In genomic region chr17:78132767-78133178, GRCh38 we compare ENCODE assay signal across 15 cellular contexts. TPM values are rescaled to one million over a fixed set of nuclear protein-coding genes. Genes with fewer than 3 reads are reported as not detected.
DNase-seq lines count a peak whose midpoint lies in the region; ATAC-seq, FAIRE-seq and TF ChIP-seq lines count a peak whose summit lies in the region.
"Had no signal": no experiment of that assay in that cellular context is flagged by ENCODE, and none has a peak within 500 bp of the region (broad histone marks: within the 10 kb centered on the region; RNA-seq: fewer than 3 reads in every experiment).

No MANE protein-coding gene starts in this region.

- H3K18ac ChIP-seq in H1 (ENCODE audit: extremely low read depth, low read length), result no peak overlapping the region

- no peak overlapping the region for H2BK120ac ChIP-seq in H1 (replicated peaks; ENCODE audit: low read depth, low read length)

- H3K9me3 ChIP-seq in H1 (ENCODE audit: insufficient read depth in 2 of 2, low read depth in 1 of 2, low read length in 1 of 2) (no peaks in the 10 kb centered on the region), colonic mucosa (no peaks in the 10 kb centered on the region)
- H3K9me3 ChIP-seq: pancreas, tibial artery had no signal

- no peak for TF ChIP-seq RAD21 in H1 (IDR thresholded peaks at IDR 0.05 in 1 of 2, conservative IDR thresholded peaks at IDR 0.05 in 1 of 2; ENCODE audit: low read depth in 2 of 2, low read length in 2 of 2)

- H2AFZ ChIP-seq in H1 (ENCODE audit: low read length), result no peak overlapping the region

- no peak for DNase-seq in activated CD4-positive, alpha-beta T cell treated with anti-CD3 and anti-CD28 coated beads for 36 hours
- DNase-seq in activated CD4-positive, alpha-beta T cell treated with anti-CD3 and anti-CD28 coated beads for 48 hours, result no peak
- DNase-seq in T-cell (peak in 1 of 34 experiments; percentile 27), H1 (ENCODE audit: low read depth in 1 of 2, low spot score in 2 of 2) (no peak), hepatic stellate cell (ENCODE audit: low spot score) (no peak), colonic mucosa (no peak), NCI-H345 (lab: John Stamatoyannopoulos, UW) (no peak)
- DNase-seq in stimulated activated naive CD8-positive, alpha-beta T cell treated with anti-CD3 and anti-CD28 coated beads, Interleukin-15, amount 100 ng/mL, for 72 hours, result no peak
- DNase-seq: EL, NCI-H226, Right ventricle myocardium superior had no signal

- H3K27ac ChIP-seq in H1 (ENCODE audit: low read depth, low read length) (no peak overlapping the region), colonic mucosa (no peak overlapping the region)
- H3K27ac ChIP-seq: pancreas, tibial artery had no signal

- H2BK12ac ChIP-seq in H1 (ENCODE audit: low read depth, low read length), result peak overlapping the region; percentile 98; the same call in 1 of the 2 replicates

- H3K79me2 ChIP-seq in H1 (ENCODE audit: control insufficient read depth in 1 of 2, insufficient read depth in 2 of 2, low read length in 2 of 2), result no peaks in the 10 kb centered on the region

- H3K27me3 Mint-ChIP-seq in activated CD4-positive, alpha-beta T cell treated with anti-CD3 and anti-CD28 coated beads for 36 hours, result no peaks in the 10 kb centered on the region
- H3K27me3 Mint-ChIP-seq in T-cell, result no peaks in the 10 kb centered on the region
- no peaks in the 10 kb centered on the region for H3K27me3 Mint-ChIP-seq in stimulated activated naive CD8-positive, alpha-beta T cell treated with anti-CD3 and anti-CD28 coated beads, Interleukin-15, amount 100 ng/mL, for 72 hours

- intact Hi-C loops in activated CD4-positive, alpha-beta T cell treated with anti-CD3 and anti-CD28 coated beads for 36 hours (cut with DNase I, micrococcal nuclease), result loop anchor here (1.0 to 5.0 kb wide), 5 partner anchors 8 to 648 kb away; partner anchors contain the start of gene SYNGR2 (in 1 of the 2)
- intact Hi-C loops in colonic mucosa (cut with DNase I), result no loop called here

- peak overlapping the region; percentile 11 for H4K8ac ChIP-seq in H1 (ENCODE audit: extremely low read depth, insufficient read depth, low read length)

- H3K9me3 Mint-ChIP-seq in activated CD4-positive, alpha-beta T cell treated with anti-CD3 and anti-CD28 coated beads for 36 hours (ENCODE audit: low read depth), result no peaks in the 10 kb centered on the region
- H3K9me3 Mint-ChIP-seq in T-cell, result no peaks in the 10 kb centered on the region
- H3K9me3 Mint-ChIP-seq in stimulated activated naive CD8-positive, alpha-beta T cell treated with anti-CD3 and anti-CD28 coated beads, Interleukin-15, amount 100 ng/mL, for 72 hours, result no peaks in the 10 kb centered on the region

- 86% methylated on average over 9 of the region's 9 CpGs; no CpG with 5 or more reads in 1 of the 2 experiments for WGBS in H1 (ENCODE audit: extremely low coverage in 1 of 2, insufficient coverage in 1 of 2, insufficient read length in 1 of 2, insufficient replicate concordance in 2 of 2, low coverage in 1 of 2, low lambda C conversion rate in 2 of 2, missing lambda C conversion rate in 1 of 2), 2 experiments

- no peak overlapping the region for H3K4me2 ChIP-seq in H1 (ENCODE audit: insufficient read depth in 1 of 2, low read depth in 2 of 2, low read length in 2 of 2)

- no peak overlapping the region for H3K14ac ChIP-seq in H1 (ENCODE audit: insufficient read length)

- peak overlapping the region; percentile 67 for H3K27ac Mint-ChIP-seq in activated CD4-positive, alpha-beta T cell treated with anti-CD3 and anti-CD28 coated beads for 36 hours
- peak overlapping the region; percentile 90 to 92 for H3K27ac Mint-ChIP-seq in T-cell
- no peak overlapping the region for H3K27ac Mint-ChIP-seq in stimulated activated naive CD8-positive, alpha-beta T cell treated with anti-CD3 and anti-CD28 coated beads, Interleukin-15, amount 100 ng/mL, for 72 hours

- peak overlapping the region; percentile 94 for H3K4me3 Mint-ChIP-seq in activated CD4-positive, alpha-beta T cell treated with anti-CD3 and anti-CD28 coated beads for 36 hours
- H3K4me3 Mint-ChIP-seq in T-cell, result peak overlapping the region; percentile 75 to 99 (median 76)
- H3K4me3 Mint-ChIP-seq in stimulated activated naive CD8-positive, alpha-beta T cell treated with anti-CD3 and anti-CD28 coated beads, Interleukin-15, amount 100 ng/mL, for 72 hours, result peak overlapping the region; percentile 90 to 95

- H2BK5ac ChIP-seq in H1 (ENCODE audit: low read depth, low read length), result no peak overlapping the region

- no peak for TF ChIP-seq CTCF in H1 (IDR thresholded peaks at IDR 0.05; ENCODE audit: control extremely low read depth in 1 of 3, insufficient read depth in 1 of 3, low read depth in 1 of 3, low read length in 3 of 3)
- no peak for TF ChIP-seq CTCF in colonic mucosa (IDR thresholded peaks at IDR 0.05)

- H3K9ac ChIP-seq in H1 (replicated peaks in 1 of 4; ENCODE audit: extremely low read depth in 1 of 4, low read depth in 3 of 4, low read length in 3 of 4) (no peak overlapping the region), colonic mucosa (ENCODE audit: low read depth in 2 of 2, low read length in 2 of 2) (peak overlapping the region in 1 of 2 donors; percentile 51)

- peaks cover 0 to 3% of the 10 kb centered on the region in 2 experiments for H4K20me1 ChIP-seq in H1 (replicated peaks in 1 of 2; ENCODE audit: control insufficient read depth in 1 of 2, insufficient read depth in 2 of 2, low read length in 2 of 2)

- no peak for TF ChIP-seq POLR2A in H1 (IDR thresholded peaks at IDR 0.05; ENCODE audit: control extremely low read depth in 1 of 2, low read depth in 2 of 2, low read length in 2 of 2)

- CTCF ChIA-PET in activated CD4-positive, alpha-beta T cell treated with anti-CD3 and anti-CD28 coated beads for 36 hours (lab: Charles Lee), result no interaction called here
- CTCF ChIA-PET in T-cell (lab: Charles Lee) (interaction anchor here in 1 of 2 donors (0.7 kb wide), 1 partner anchor 126 kb away, joined by 7 read pairs; no protein-coding TSS in a partner anchor), H1 (lab: Charles Lee; ENCODE audit: partially characterized antibody) (interaction anchor here (1.5 to 8.0 kb wide), 4 partner anchors 16 to 48 kb away, joined by 4 to 87 read pairs (median 12); no protein-coding TSS in a partner anchor)

- TF ChIP-seq EP300 in H1 (IDR thresholded peaks at IDR 0.05; ENCODE audit: borderline replicate concordance in 1 of 2, low read depth in 2 of 2, low read length in 2 of 2), result no peak

- H3K36me3 ChIP-seq in H1 (ENCODE audit: control insufficient read depth in 2 of 4, insufficient read depth in 4 of 4, low read length in 3 of 4), result no peaks in the 10 kb centered on the region
- no peaks in the 10 kb centered on the region for H3K36me3 ChIP-seq in colonic mucosa
- H3K36me3 ChIP-seq: pancreas, tibial artery had no signal

- peak overlapping the region; percentile 25; the same call in 1 of the 2 replicates for H2AK5ac ChIP-seq in H1 (ENCODE audit: low read depth, low read length)

- H3K23me2 ChIP-seq in H1 (ENCODE audit: low read depth, low read length), result peaks cover 4% of the 10 kb centered on the region; the same call in 1 of the 2 replicates

- H3K36me3 Mint-ChIP-seq in activated CD4-positive, alpha-beta T cell treated with anti-CD3 and anti-CD28 coated beads for 36 hours (ENCODE audit: low read depth), result peaks cover 54% of the 10 kb centered on the region
- peaks cover 24% of the 10 kb centered on the region for H3K36me3 Mint-ChIP-seq in T-cell

- peaks cover 0 to 26% (median 17%) of the 10 kb centered on the region in 4 experiments; a peak in 5 of 7 replicates for H3K27me3 ChIP-seq in H1 (replicated peaks in 1 of 4; ENCODE audit: control insufficient read depth in 3 of 4, extremely low read depth in 1 of 4, insufficient read depth in 3 of 4, low read length in 3 of 4)
- no peaks in the 10 kb centered on the region for H3K27me3 ChIP-seq in colonic mucosa
- H3K27me3 ChIP-seq: pancreas had no signal

- FAIRE-seq in H1 (lab: Jason Lieb, UNC), result no peak
- FAIRE-seq: A204.1, pancreas had no signal

- H3K56ac ChIP-seq in H1 (replicated peaks; ENCODE audit: insufficient read length, low read depth, low read length), result no peak overlapping the region

- peak overlapping the region; percentile 25 for H4K91ac ChIP-seq in H1 (replicated peaks; ENCODE audit: insufficient read length, low read length)

- peaks cover 63% of the 10 kb centered on the region for H3K4me1 Mint-ChIP-seq in activated CD4-positive, alpha-beta T cell treated with anti-CD3 and anti-CD28 coated beads for 36 hours
- H3K4me1 Mint-ChIP-seq in T-cell, result peaks cover 67 to 75% (median 71%) of the 10 kb centered on the region in 3 donors
- peaks cover 79% of the 10 kb centered on the region for H3K4me1 Mint-ChIP-seq in stimulated activated naive CD8-positive, alpha-beta T cell treated with anti-CD3 and anti-CD28 coated beads, Interleukin-15, amount 100 ng/mL, for 72 hours

- ATAC-seq in activated CD4-positive, alpha-beta T cell treated with anti-CD3 and anti-CD28 coated beads for 36 hours, result no peak
- ATAC-seq in T-cell (replicated peaks in 1 of 4), result no peak
- no peak for ATAC-seq in stimulated activated naive CD8-positive, alpha-beta T cell treated with anti-CD3 and anti-CD28 coated beads, Interleukin-15, amount 100 ng/mL, for 72 hours
- ATAC-seq: pancreas had no signal

- 0 out of 2 replicates have a peak overlapping the region, but pooled peaks have one; percentile 9 for H2BK20ac ChIP-seq in H1 (ENCODE audit: low read length)

- H3K4me1 ChIP-seq in H1 (replicated peaks in 1 of 4; ENCODE audit: control insufficient read depth in 3 of 4, insufficient read depth in 4 of 4, low read length in 3 of 4), result peaks cover 0 to 25% (median 8%) of the 10 kb centered on the region in 4 experiments; a peak in 5 of 7 replicates
- H3K4me1 ChIP-seq in colonic mucosa, result peaks cover 21% of the 10 kb centered on the region

- H2BK15ac ChIP-seq in H1 (ENCODE audit: low read length), result 0 out of 2 replicates have a peak overlapping the region, but pooled peaks have one; percentile 18

- POLR2A ChIA-PET in activated CD4-positive, alpha-beta T cell treated with anti-CD3 and anti-CD28 coated beads for 36 hours (lab: Charles Lee), result no interaction called here
- POLR2A ChIA-PET in T-cell (lab: Charles Lee), result no interaction called here
- POLR2A ChIA-PET in H1 (lab: Charles Lee; ENCODE audit: partially characterized antibody), result interaction anchor here (1.0 to 4.6 kb wide), 4 partner anchors 16 to 38 kb away, joined by 3 to 16 read pairs (median 4); no protein-coding TSS in a partner anchor

- H3K4ac ChIP-seq in H1 (replicated peaks; ENCODE audit: insufficient read length, low read depth, low read length), result no peak overlapping the region

- H4K5ac ChIP-seq in H1 (ENCODE audit: insufficient read length, low read depth, low read length), result no peak overlapping the region

- H3K4me3 ChIP-seq in H1 (ENCODE audit: extremely low read depth in 1 of 4, insufficient read depth in 2 of 4, low read depth in 3 of 4, low read length in 4 of 4), result no peak overlapping the region
- H3K4me3 ChIP-seq in colonic mucosa, result no peak overlapping the region

- H3K23ac ChIP-seq in H1 (ENCODE audit: insufficient read length), result no peak overlapping the region

- no peaks in the 10 kb centered on the region for H3K79me1 ChIP-seq in H1 (ENCODE audit: low read depth, low read length)

RNA-seq across cellular contexts. Expression of gene TMC8, which starts 2.2 kb away (rescaled TPM):
- 100 to 1,000 TPM; 123 to 139 TPM for total RNA-seq in activated CD4-positive, alpha-beta T cell treated with anti-CD3 and anti-CD28 coated beads for 36 hours
- total RNA-seq in T-cell (100 to 1,000 TPM; 301 to 631 (median 431) TPM), colonic mucosa (1 to 10 TPM; 5.3 to 5.4 TPM)
- total RNA-seq in H1 (2021; fragmentation: NEBNext Ultra II Directional; extraction: Animal tissue kit (Norgen Biotek cat#: 25700)), result 2.0 and 2.8 TPM in 2 replicates
- polyA plus RNA-seq in H1 (2011; rRNA removed), result 1.00 and 3.0 TPM in 2 replicates
- 0.83 TPM for polyA plus RNA-seq in H1 (2011; cell fraction: cytosol; rRNA removed)
- 5.4 TPM for polyA plus RNA-seq in H1 (2011; cell fraction: nucleus; rRNA removed)
- polyA plus RNA-seq in H1 (2012, experiment 1 of 2), result 1.2 to 3.1 TPM (median 1.6 TPM) in 4 replicates
- polyA plus RNA-seq in H1 (2012, experiment 2 of 2), result 0.49 TPM
- polyA plus RNA-seq in H1 (2013, experiment 1 of 2), result 2.3 TPM
- polyA plus RNA-seq in H1 (2013, experiment 2 of 2), result 2.6 TPM
- 0.83 and 2.0 TPM in 2 replicates for polyA minus RNA-seq in H1 (2011; rRNA and poly(A)+ RNA removed)
- not detected for polyA minus RNA-seq in H1 (2011; cell fraction: cytosol; rRNA and poly(A)+ RNA removed)
- polyA minus RNA-seq in H1 (2011; cell fraction: nucleus; rRNA and poly(A)+ RNA removed), result 2.7 TPM
- total RNA-seq: fibroblast of lung had no signal

RNA-seq across cellular contexts. Expression of gene TMC6, which starts 4.2 kb away (rescaled TPM):
- total RNA-seq in activated CD4-positive, alpha-beta T cell treated with anti-CD3 and anti-CD28 coated beads for 36 hours, result 100 to 1,000 TPM; 138 to 145 TPM
- 100 to 1,000 TPM; 616 to 847 (median 698) TPM for total RNA-seq in T-cell
- total RNA-seq in H1 (2021; fragmentation: NEBNext Ultra II Directional; extraction: Animal tissue kit (Norgen Biotek cat#: 25700)), result 73.1 and 77.6 TPM in 2 replicates
- 39.4 and 60.4 TPM in 2 replicates for polyA plus RNA-seq in H1 (2011; rRNA removed)
- polyA plus RNA-seq in H1 (2011; cell fraction: cytosol; rRNA removed), result 44.5 TPM
- polyA plus RNA-seq in H1 (2011; cell fraction: nucleus; rRNA removed), result 199 TPM
- 27.4 to 67.3 TPM (median 60.1 TPM) in 4 replicates for polyA plus RNA-seq in H1 (2012, experiment 1 of 2)
- polyA plus RNA-seq in H1 (2012, experiment 2 of 2), result 36.6 TPM
- 74.5 TPM for polyA plus RNA-seq in H1 (2013, experiment 1 of 2)
- 73.3 TPM for polyA plus RNA-seq in H1 (2013, experiment 2 of 2)
- polyA minus RNA-seq in H1 (2011; rRNA and poly(A)+ RNA removed), result 17.7 and 21.2 TPM in 2 replicates
- polyA minus RNA-seq in H1 (2011; cell fraction: cytosol; rRNA and poly(A)+ RNA removed), result 35.7 TPM
- polyA minus RNA-seq in H1 (2011; cell fraction: nucleus; rRNA and poly(A)+ RNA removed), result 49.9 TPM
- total RNA-seq in colonic mucosa, result 100 to 1,000 TPM; 108 to 159 TPM

RNA-seq across cellular contexts. Expression of gene C17orf99, which starts 13.4 kb away (rescaled TPM):
- total RNA-seq in activated CD4-positive, alpha-beta T cell treated with anti-CD3 and anti-CD28 coated beads for 36 hours, result not detected
- total RNA-seq in T-cell (under 1 TPM in 1 of 5 donors, not detected in 4; 0.73 TPM), colonic mucosa (under 1 TPM in 1 of 2 donors, not detected in 1; 0.20 TPM)
- not detected in 2 replicates for total RNA-seq in H1 (2021; fragmentation: NEBNext Ultra II Directional; extraction: Animal tissue kit (Norgen Biotek cat#: 25700))
- not detected in 2 replicates for polyA plus RNA-seq in H1 (2011; rRNA removed)
- polyA plus RNA-seq in H1 (2011; cell fraction: cytosol; rRNA removed), result not detected
- polyA plus RNA-seq in H1 (2011; cell fraction: nucleus; rRNA removed), result not detected
- not detected in 4 replicates for polyA plus RNA-seq in H1 (2012, experiment 1 of 2)
- polyA plus RNA-seq in H1 (2012, experiment 2 of 2), result not detected
- polyA plus RNA-seq in H1 (2013, experiment 1 of 2), result not detected
- not detected for polyA plus RNA-seq in H1 (2013, experiment 2 of 2)
- not detected in 2 replicates for polyA minus RNA-seq in H1 (2011; rRNA and poly(A)+ RNA removed)
- not detected for polyA minus RNA-seq in H1 (2011; cell fraction: cytosol; rRNA and poly(A)+ RNA removed)
- not detected for polyA minus RNA-seq in H1 (2011; cell fraction: nucleus; rRNA and poly(A)+ RNA removed)
- total RNA-seq: fibroblast of lung, pancreas, Right ventricle myocardium superior had no signal
- polyA plus RNA-seq: fibroblast of lung, pancreas had no signal

RNA-seq across cellular contexts. Expression of gene SYNGR2, which starts 35.6 kb away (rescaled TPM):
- total RNA-seq in activated CD4-positive, alpha-beta T cell treated with anti-CD3 and anti-CD28 coated beads for 36 hours, result 10 to 100 TPM; 79.1 to 89.2 TPM
- total RNA-seq in T-cell (10 to 100 TPM; 56.0 to 86.3 (median 74.6) TPM), colonic mucosa (100 to 1,000 TPM; 256 to 395 TPM)
- total RNA-seq in H1 (2021; fragmentation: NEBNext Ultra II Directional; extraction: Animal tissue kit (Norgen Biotek cat#: 25700)), result 48.4 and 50.0 TPM in 2 replicates
- polyA plus RNA-seq in H1 (2011; rRNA removed), result 139 and 209 TPM in 2 replicates
- 92.9 TPM for polyA plus RNA-seq in H1 (2011; cell fraction: cytosol; rRNA removed)
- polyA plus RNA-seq in H1 (2011; cell fraction: nucleus; rRNA removed), result 102 TPM
- 32.5 to 57.4 TPM (median 51.2 TPM) in 4 replicates for polyA plus RNA-seq in H1 (2012, experiment 1 of 2)
- polyA plus RNA-seq in H1 (2012, experiment 2 of 2), result 37.5 TPM
- polyA plus RNA-seq in H1 (2013, experiment 1 of 2), result 42.0 TPM
- 51.5 TPM for polyA plus RNA-seq in H1 (2013, experiment 2 of 2)
- 53.5 and 79.1 TPM in 2 replicates for polyA minus RNA-seq in H1 (2011; rRNA and poly(A)+ RNA removed)
- polyA minus RNA-seq in H1 (2011; cell fraction: cytosol; rRNA and poly(A)+ RNA removed), result 28.6 TPM
- polyA minus RNA-seq in H1 (2011; cell fraction: nucleus; rRNA and poly(A)+ RNA removed), result 27.7 TPM

RNA-seq across cellular contexts. Expression of gene TK1, which starts 54.1 kb away (rescaled TPM):
- total RNA-seq in activated CD4-positive, alpha-beta T cell treated with anti-CD3 and anti-CD28 coated beads for 36 hours, result 100 to 1,000 TPM; 157 to 195 TPM
- 1 to 10 TPM; 1.6 to 3.3 (median 2.2) TPM for total RNA-seq in T-cell
- 66.9 and 76.5 TPM in 2 replicates for total RNA-seq in H1 (2021; fragmentation: NEBNext Ultra II Directional; extraction: Animal tissue kit (Norgen Biotek cat#: 25700))
- 147 and 170 TPM in 2 replicates for polyA plus RNA-seq in H1 (2011; rRNA removed)
- polyA plus RNA-seq in H1 (2011; cell fraction: cytosol; rRNA removed), result 150 TPM
- 168 TPM for polyA plus RNA-seq in H1 (2011; cell fraction: nucleus; rRNA removed)
- polyA plus RNA-seq in H1 (2012, experiment 1 of 2), result 50.8 to 96.9 TPM (median 88.1 TPM) in 4 replicates
- polyA plus RNA-seq in H1 (2012, experiment 2 of 2), result 148 TPM
- 57.7 TPM for polyA plus RNA-seq in H1 (2013, experiment 1 of 2)
- 54.1 TPM for polyA plus RNA-seq in H1 (2013, experiment 2 of 2)
- 110 and 113 TPM in 2 replicates for polyA minus RNA-seq in H1 (2011; rRNA and poly(A)+ RNA removed)
- 54.3 TPM for polyA minus RNA-seq in H1 (2011; cell fraction: cytosol; rRNA and poly(A)+ RNA removed)
- polyA minus RNA-seq in H1 (2011; cell fraction: nucleus; rRNA and poly(A)+ RNA removed), result 42.3 TPM
- total RNA-seq in colonic mucosa, result 100 to 1,000 TPM in 1 of 2 donors, 10 to 100 TPM in 1; 37.7 to 135 TPM

Comparison
In these comparisons a context has a peak if more than half of its experiments do, and no peak if none do; other contexts are left out.
1. H3K27ac Mint-ChIP-seq: peak in activated CD4-positive, alpha-beta T cell treated with anti-CD3 and anti-CD28 coated beads for 36 hours (single experiment) and T-cell (2 of 2); none in stimulated activated naive CD8-positive, alpha-beta T cell treated with anti-CD3 and anti-CD28 coated beads, Interleukin-15, amount 100 ng/mL, for 72 hours (0 of 2).
2. RNA of gene TMC8, which starts 2.2 kb away (total RNA-seq): 301 to 631 TPM in T-cell and 123 to 139 TPM in activated CD4-positive, alpha-beta T cell treated with anti-CD3 and anti-CD28 coated beads for 36 hours; 5.3 to 5.4 TPM in colonic mucosa and 2.0 to 2.8 TPM in H1; every median in the first group is over 10 times any median in the second.
3. Peak in every context shown above with its lines, with median percentiles within 50 percentile points of each other: H3K4me3 Mint-ChIP-seq.